ENCODE assay signal across 2 cellular contexts in the genomic region with DNA sequence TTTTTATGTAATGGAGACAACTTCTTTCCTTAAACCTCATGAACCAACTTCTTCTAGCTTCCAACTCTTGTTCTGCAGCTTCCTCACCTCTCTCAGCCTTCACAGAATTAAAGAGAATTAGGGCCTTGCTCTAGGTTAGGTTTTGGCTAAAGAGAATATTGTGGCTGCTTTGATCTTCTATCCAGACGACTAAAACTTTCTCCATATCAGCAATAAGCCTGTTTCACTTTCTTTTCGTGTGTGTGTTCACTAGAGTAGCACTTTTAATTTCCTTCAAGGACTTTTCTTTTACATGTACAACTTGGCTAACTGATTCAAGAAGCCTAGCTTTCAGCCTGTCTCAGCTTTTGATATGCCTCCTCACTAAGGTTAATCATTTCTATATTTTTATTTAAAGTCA.
A peak's percentile ranks its signal among the peaks of the same experiment; 100 is the strongest.
TF ChIP-seq lines count a peak whose summit lies in the region.

No MANE protein-coding gene starts in this region.

TF ChIP-seq in HepG2, 621 proteins besides CTCF, POLR2A, EP300 and RAD21:
- TF ChIP-seq, protein P1, sequence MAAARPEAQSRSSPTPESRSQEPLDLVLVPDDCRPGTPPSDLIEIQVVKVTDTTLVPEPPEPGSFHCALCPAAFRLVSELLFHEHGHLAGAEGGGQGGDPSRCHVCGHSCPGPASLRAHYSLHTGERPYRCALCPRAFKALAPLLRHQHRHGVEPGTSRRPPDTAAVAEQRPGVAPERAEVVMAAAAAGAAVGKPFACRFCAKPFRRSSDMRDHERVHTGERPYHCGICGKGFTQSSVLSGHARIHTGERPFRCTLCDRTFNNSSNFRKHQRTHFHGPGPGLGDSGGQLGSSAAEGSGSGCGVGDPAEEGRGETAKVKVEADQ (CRISPR knock-in tag; IDR thresholded peaks at IDR 0.05; ENCODE audit: borderline replicate concordance): no peak
- TF ChIP-seq ZNF34 (CRISPR knock-in tag; IDR thresholded peaks at IDR 0.05; ENCODE audit: borderline replicate concordance) (no peak), FOSL1 (CRISPR knock-in tag; IDR thresholded peaks at IDR 0.05; ENCODE audit: borderline replicate concordance) (no peak), GATAD2A (CRISPR knock-in tag; IDR thresholded peaks at IDR 0.05) (no peak), YEATS2 (CRISPR knock-in tag; IDR thresholded peaks at IDR 0.05; ENCODE audit: borderline replicate concordance) (no peak), ZNF501 (CRISPR knock-in tag; IDR thresholded peaks at IDR 0.05) (no peak), MATR3 (CRISPR knock-in tag; IDR thresholded peaks at IDR 0.05) (no peak), ATM (IDR thresholded peaks at IDR 0.05; ENCODE audit: borderline replicate concordance) (no peak)
- TF ChIP-seq, protein P2, sequence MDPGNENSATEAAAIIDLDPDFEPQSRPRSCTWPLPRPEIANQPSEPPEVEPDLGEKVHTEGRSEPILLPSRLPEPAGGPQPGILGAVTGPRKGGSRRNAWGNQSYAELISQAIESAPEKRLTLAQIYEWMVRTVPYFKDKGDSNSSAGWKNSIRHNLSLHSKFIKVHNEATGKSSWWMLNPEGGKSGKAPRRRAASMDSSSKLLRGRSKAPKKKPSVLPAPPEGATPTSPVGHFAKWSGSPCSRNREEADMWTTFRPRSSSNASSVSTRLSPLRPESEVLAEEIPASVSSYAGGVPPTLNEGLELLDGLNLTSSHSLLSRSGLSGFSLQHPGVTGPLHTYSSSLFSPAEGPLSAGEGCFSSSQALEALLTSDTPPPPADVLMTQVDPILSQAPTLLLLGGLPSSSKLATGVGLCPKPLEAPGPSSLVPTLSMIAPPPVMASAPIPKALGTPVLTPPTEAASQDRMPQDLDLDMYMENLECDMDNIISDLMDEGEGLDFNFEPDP (CRISPR knock-in tag; conservative IDR thresholded peaks at IDR 0.05): no peak

TF ChIP-seq in GM12878, 131 proteins besides CTCF, POLR2A, EP300 and RAD21:
- TF ChIP-seq EZH2 (IDR thresholded peaks at IDR 0.05; ENCODE audit: borderline replicate concordance, control insufficient read depth, low read depth, low read length) (no peak), TCF7 (IDR thresholded peaks at IDR 0.05; ENCODE audit: borderline replicate concordance) (peak; percentile 44; the same call in 1 of the 2 replicates)
